9 cellular contexts compared by ENCODE assay signal in genomic region chrX:100410083-100410590, GRCh38. TPM values are rescaled to one million over a fixed set of nuclear protein-coding genes. Genes with fewer than 3 reads are reported as not detected.
DNase-seq lines count a peak whose midpoint lies in the region; ATAC-seq and TF ChIP-seq lines count a peak whose summit lies in the region.
"Had no signal": no experiment of that assay in that cellular context is flagged by ENCODE, and none has a peak within 500 bp of the region (broad histone marks: within the 10 kb centered on the region; RNA-seq: fewer than 3 reads in every experiment).

A gene with protein sequence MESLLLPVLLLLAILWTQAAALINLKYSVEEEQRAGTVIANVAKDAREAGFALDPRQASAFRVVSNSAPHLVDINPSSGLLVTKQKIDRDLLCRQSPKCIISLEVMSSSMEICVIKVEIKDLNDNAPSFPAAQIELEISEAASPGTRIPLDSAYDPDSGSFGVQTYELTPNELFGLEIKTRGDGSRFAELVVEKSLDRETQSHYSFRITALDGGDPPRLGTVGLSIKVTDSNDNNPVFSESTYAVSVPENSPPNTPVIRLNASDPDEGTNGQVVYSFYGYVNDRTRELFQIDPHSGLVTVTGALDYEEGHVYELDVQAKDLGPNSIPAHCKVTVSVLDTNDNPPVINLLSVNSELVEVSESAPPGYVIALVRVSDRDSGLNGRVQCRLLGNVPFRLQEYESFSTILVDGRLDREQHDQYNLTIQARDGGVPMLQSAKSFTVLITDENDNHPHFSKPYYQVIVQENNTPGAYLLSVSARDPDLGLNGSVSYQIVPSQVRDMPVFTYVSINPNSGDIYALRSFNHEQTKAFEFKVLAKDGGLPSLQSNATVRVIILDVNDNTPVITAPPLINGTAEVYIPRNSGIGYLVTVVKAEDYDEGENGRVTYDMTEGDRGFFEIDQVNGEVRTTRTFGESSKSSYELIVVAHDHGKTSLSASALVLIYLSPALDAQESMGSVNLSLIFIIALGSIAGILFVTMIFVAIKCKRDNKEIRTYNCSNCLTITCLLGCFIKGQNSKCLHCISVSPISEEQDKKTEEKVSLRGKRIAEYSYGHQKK (N-terminal part only) (minus strand): TSS chrX:100410273. CDS start chrX:100408597, 1,676 bp downstream.

- H3K27ac Mint-ChIP-seq in CD8-positive, alpha-beta memory T cell: no peak within 1 kb of the TSS
- no peak within 1 kb of the TSS for H3K27ac Mint-ChIP-seq in activated CD8-positive, alpha-beta T cell treated with anti-CD3 and anti-CD28 coated beads for 36 hours
- peak within 1 kb of the TSS; percentile 29 to 55 (median 44) for H3K27ac Mint-ChIP-seq in nephron

- H3K27me3 Mint-ChIP-seq in CD8-positive, alpha-beta memory T cell: peaks cover 54 to 57% of the 10 kb centered on the region in 2 donors
- H3K27me3 Mint-ChIP-seq in activated CD8-positive, alpha-beta T cell treated with anti-CD3 and anti-CD28 coated beads for 36 hours: peaks cover 56% of the 10 kb centered on the region
- peaks cover 59% of the 10 kb centered on the region for H3K27me3 Mint-ChIP-seq in nephron (ENCODE audit: low read depth)

- H3K4me1 Mint-ChIP-seq in CD8-positive, alpha-beta memory T cell: peaks cover 3 to 7% (median 3%) of the 10 kb centered on the region in 3 donors
- peaks cover 3% of the 10 kb centered on the region for H3K4me1 Mint-ChIP-seq in activated CD8-positive, alpha-beta T cell treated with anti-CD3 and anti-CD28 coated beads for 36 hours (ENCODE audit: low read depth)
- H3K4me1 Mint-ChIP-seq in nephron: peaks cover 42% of the 10 kb centered on the region

- no peak within 1 kb of the TSS for H3K27ac ChIP-seq in CD8-positive, alpha-beta memory T cell (ENCODE audit: low read depth, low read length)
- H3K27ac ChIP-seq in thoracic aorta: no peak within 1 kb of the TSS

- no peaks in the 10 kb centered on the region for H3K4me1 ChIP-seq in CD8-positive, alpha-beta memory T cell (ENCODE audit: insufficient read depth, low read length)
- peaks cover 0 to 9% of the 10 kb centered on the region in 2 donors for H3K4me1 ChIP-seq in thoracic aorta (ENCODE audit: control insufficient read depth in 1 of 2, low read depth in 2 of 2)

- POLR2A ChIA-PET in CD8-positive, alpha-beta memory T cell (lab: Charles Lee): no interaction called here
- POLR2A ChIA-PET in activated CD8-positive, alpha-beta T cell treated with anti-CD3 and anti-CD28 coated beads for 36 hours (lab: Charles Lee): no interaction called here

- no peaks in the 10 kb centered on the region for H3K36me3 Mint-ChIP-seq in CD8-positive, alpha-beta memory T cell
- H3K36me3 Mint-ChIP-seq in activated CD8-positive, alpha-beta T cell treated with anti-CD3 and anti-CD28 coated beads for 36 hours (ENCODE audit: low read depth): no peaks in the 10 kb centered on the region
- peaks cover 24% of the 10 kb centered on the region for H3K36me3 Mint-ChIP-seq in nephron (ENCODE audit: low read depth)

- DNase-seq in CD8-positive, alpha-beta memory T cell: no peak
- DNase-seq in activated CD8-positive, alpha-beta T cell treated with anti-CD3 and anti-CD28 coated beads for 36 hours: peak; percentile 23
- peak; percentile 41 for DNase-seq in fibroblast of villous mesenchyme (ENCODE audit: low read depth)
- no peak for DNase-seq in thoracic aorta (ENCODE audit: low spot score)

- H3K27me3 ChIP-seq in CD8-positive, alpha-beta memory T cell (ENCODE audit: insufficient read depth, low read length, poor library complexity, severe bottlenecking): no peaks in the 10 kb centered on the region
- H3K27me3 ChIP-seq in thoracic aorta (replicated peaks; ENCODE audit: insufficient read depth): no peaks in the 10 kb centered on the region

- peak; percentile 56 for ATAC-seq in HG03432 (IDR thresholded peaks at IDR 0.05; ENCODE audit: unreplicated experiment)
- peak; percentile 73 for ATAC-seq in activated CD8-positive, alpha-beta T cell treated with anti-CD3 and anti-CD28 coated beads for 36 hours
- ATAC-seq in thoracic aorta (ENCODE audit: insufficient number of reproducible peaks, low FRiP score, low read depth): no peak
- ATAC-seq in HG02623 (IDR thresholded peaks at IDR 0.05; ENCODE audit: unreplicated experiment): no peak
- ATAC-seq in GM19452 (IDR thresholded peaks at IDR 0.05; ENCODE audit: unreplicated experiment): no peak

- no peak for TF ChIP-seq CTCF in activated CD8-positive, alpha-beta T cell treated with anti-CD3 and anti-CD28 coated beads for 36 hours (IDR thresholded peaks at IDR 0.05)
- TF ChIP-seq CTCF in fibroblast of villous mesenchyme (IDR thresholded peaks at IDR 0.05; ENCODE audit: insufficient read depth, low read depth, low read length) (no peak), nephron (IDR thresholded peaks at IDR 0.05; ENCODE audit: unreplicated experiment in 3 of 3) (no peak), thoracic aorta (IDR thresholded peaks at IDR 0.05) (no peak)

- CTCF ChIA-PET in CD8-positive, alpha-beta memory T cell (lab: Charles Lee): no interaction called here
- CTCF ChIA-PET in activated CD8-positive, alpha-beta T cell treated with anti-CD3 and anti-CD28 coated beads for 36 hours (lab: Charles Lee): no interaction called here

- no peak within 1 kb of the TSS for H3K4me3 ChIP-seq in CD8-positive, alpha-beta memory T cell (ENCODE audit: low read length)
- peak within 1 kb of the TSS; percentile 41 for H3K4me3 ChIP-seq in fibroblast of villous mesenchyme (ENCODE audit: low read depth, low read length)
- H3K4me3 ChIP-seq in thoracic aorta: peak within 1 kb of the TSS; percentile 63

- intact Hi-C loops in activated CD8-positive, alpha-beta T cell treated with anti-CD3 and anti-CD28 coated beads for 36 hours (cut with micrococcal nuclease): no loop called here

- H3K36me3 ChIP-seq in CD8-positive, alpha-beta memory T cell (ENCODE audit: insufficient read depth, low read length): no peaks in the 10 kb centered on the region
- no peaks in the 10 kb centered on the region for H3K36me3 ChIP-seq in thoracic aorta

- H3K9me3 ChIP-seq in CD8-positive, alpha-beta memory T cell (ENCODE audit: low read length): no peaks in the 10 kb centered on the region
- H3K9me3 ChIP-seq in thoracic aorta: no peaks in the 10 kb centered on the region

- H3K9me3 Mint-ChIP-seq in CD8-positive, alpha-beta memory T cell: peaks cover 0 to 5% (median 4%) of the 10 kb centered on the region in 5 donors
- H3K9me3 Mint-ChIP-seq in activated CD8-positive, alpha-beta T cell treated with anti-CD3 and anti-CD28 coated beads for 36 hours: peaks cover 1% of the 10 kb centered on the region
- H3K9me3 Mint-ChIP-seq in nephron: peaks cover 11% of the 10 kb centered on the region

- peak within 1 kb of the TSS in 4 of 7 donors; percentile 13 to 67 (median 32) for H3K4me3 Mint-ChIP-seq in CD8-positive, alpha-beta memory T cell
- H3K4me3 Mint-ChIP-seq in activated CD8-positive, alpha-beta T cell treated with anti-CD3 and anti-CD28 coated beads for 36 hours: peak within 1 kb of the TSS; percentile 56
- H3K4me3 Mint-ChIP-seq in nephron: peak within 1 kb of the TSS; percentile 90 to 95 (median 94)

RNA-seq across cellular contexts. Expression of the gene that starts here (rescaled TPM):
- total RNA-seq in CD8-positive, alpha-beta memory T cell: not detected
- not detected for polyA plus RNA-seq in CD8-positive, alpha-beta memory T cell
- total RNA-seq in activated CD8-positive, alpha-beta T cell treated with anti-CD3 and anti-CD28 coated beads for 36 hours: not detected
- total RNA-seq in fibroblast of villous mesenchyme (0.32 and 0.86 TPM in 2 replicates), thoracic aorta (1 to 10 TPM in 1 of 2 donors, under 1 TPM in 1; 0.41 to 3.0 TPM)
- total RNA-seq: mononuclear cell had no signal

Comparison
In these comparisons a context has a peak if more than half of its experiments do, and no peak if none do; other contexts are left out.
1. Peak in DNase-seq and ATAC-seq in activated CD8-positive, alpha-beta T cell treated with anti-CD3 and anti-CD28 coated beads for 36 hours; RNA of the gene not detected or under 1 TPM.
2. Peak in DNase-seq and H3K4me3 ChIP-seq in fibroblast of villous mesenchyme; RNA of the gene not detected or under 1 TPM.
3. H3K27ac Mint-ChIP-seq: peak in nephron (3 of 3); none in CD8-positive, alpha-beta memory T cell (0 of 8) and activated CD8-positive, alpha-beta T cell treated with anti-CD3 and anti-CD28 coated beads for 36 hours (single experiment).
4. H3K4me3 Mint-ChIP-seq: peak in every context shown above with its lines; median percentile 94 in nephron; 56 in activated CD8-positive, alpha-beta T cell treated with anti-CD3 and anti-CD28 coated beads for 36 hours; 32 in CD8-positive, alpha-beta memory T cell.